ENCODE assay signal across 8 cellular contexts in the genomic region with DNA sequence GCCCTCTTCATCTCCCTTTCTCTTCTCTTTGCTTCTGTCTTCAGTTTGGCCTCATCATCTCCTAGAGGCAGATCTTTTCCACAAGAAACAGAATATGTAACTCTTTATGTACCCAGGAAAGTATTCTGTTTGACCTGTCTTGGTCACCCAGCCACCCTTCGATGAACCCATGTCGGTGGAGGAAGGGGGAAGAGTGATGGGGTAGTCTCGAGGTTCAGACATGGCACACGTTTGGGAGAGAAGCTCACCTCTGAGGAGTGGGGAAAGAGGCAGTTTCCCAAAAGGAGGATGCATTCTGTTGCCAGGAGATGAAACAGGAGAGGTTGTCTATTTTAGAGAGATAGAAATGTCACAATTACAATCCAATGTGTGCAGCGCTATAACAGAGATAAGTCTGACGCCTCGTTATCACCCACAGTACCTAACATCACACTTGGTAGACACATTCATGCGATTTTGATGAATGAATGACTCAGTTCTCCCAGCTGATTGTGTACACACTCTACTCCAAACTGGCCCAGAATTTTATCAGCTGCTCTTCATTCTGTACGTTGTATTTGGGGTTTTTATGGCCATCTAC. TPM values are rescaled to one million over a fixed set of nuclear protein-coding genes. Genes with fewer than 3 reads are reported as not detected.
DNase-seq lines count a peak whose midpoint lies in the region; ATAC-seq and TF ChIP-seq lines count a peak whose summit lies in the region.

No MANE protein-coding gene starts in this region.

- CTCF ChIA-PET in AG04449 (lab: Yijun Ruan, JAX) = interaction anchor here (1.3 kb wide), 1 partner anchor 85 kb away, joined by 3 read pairs; no protein-coding TSS in a partner anchor

- POLR2A ChIA-PET in AG04449 (lab: Yijun Ruan, JAX) = interaction anchor here (0.6 to 1.0 kb wide), 4 partner anchors 9 to 108 kb away, joined by 3 to 5 read pairs (median 3); no protein-coding TSS in a partner anchor

- peaks cover 22% of the 10 kb centered on the region for H3K36me3 Mint-ChIP-seq in HFFc6 (ENCODE audit: low read depth)

- no peak for TF ChIP-seq POLR2A in lower leg skin (IDR thresholded peaks at IDR 0.05)

- no peaks in the 10 kb centered on the region for H3K27me3 ChIP-seq in brain microvascular endothelial cell (replicated peaks)
- no peaks in the 10 kb centered on the region for H3K27me3 ChIP-seq in lower lobe of right lung (ENCODE audit: low read depth)
- H3K27me3 ChIP-seq in upper lobe of right lung = no peaks in the 10 kb centered on the region

- in situ Hi-C loops in brain microvascular endothelial cell (cut with HindIII; ENCODE audit: low pct_ligation_motif_present, low sequenced_read_pairs) = no loop called here

- intact Hi-C loops in lower lobe of right lung (cut with DNase I) = no loop called here
- intact Hi-C loops in upper lobe of right lung (cut with DNase I) = no loop called here
- intact Hi-C loops in lower leg skin (cut with DNase I; ENCODE audit: low total_unique reads) = no loop called here

- H3K36me3 ChIP-seq in brain microvascular endothelial cell (replicated peaks) (no peaks in the 10 kb centered on the region), lower lobe of right lung (no peaks in the 10 kb centered on the region), upper lobe of right lung (no peaks in the 10 kb centered on the region)

- peaks cover 64% of the 10 kb centered on the region for H3K4me1 Mint-ChIP-seq in HFFc6 (ENCODE audit: low read depth)

- H3K27ac ChIP-seq in brain microvascular endothelial cell = peak overlapping the region; percentile 84
- H3K27ac ChIP-seq in lower lobe of right lung = peak overlapping the region; percentile 92
- peak overlapping the region; percentile 93 for H3K27ac ChIP-seq in upper lobe of right lung

- ATAC-seq in lower lobe of right lung = peak in 1 of 2 donors; percentile 11
- ATAC-seq in upper lobe of right lung = no peak
- no peak for ATAC-seq in GM21786 (IDR thresholded peaks at IDR 0.05; ENCODE audit: unreplicated experiment)
- ATAC-seq in GM18868 (IDR thresholded peaks at IDR 0.05; ENCODE audit: unreplicated experiment) = no peak

- WGBS in lower leg skin, 2 donors = 55 to 64% methylated on average over 9 of the region's 9 CpGs

- DNase-seq in AG04449 (ENCODE audit: low read depth, low spot score) = no peak
- DNase-seq in HFFc6 = no peak
- DNase-seq in brain microvascular endothelial cell = no peak
- DNase-seq in lower lobe of right lung = no peak
- no peak for DNase-seq in upper lobe of right lung
- DNase-seq in lower leg skin (ENCODE audit: low spot score in 2 of 2) = no peak

- peak overlapping the region; percentile 82 for H3K27ac Mint-ChIP-seq in HFFc6

- H3K27me3 Mint-ChIP-seq in HFFc6 (ENCODE audit: insufficient read depth) = no peaks in the 10 kb centered on the region

- peak overlapping the region; percentile 99 for H3K4me3 Mint-ChIP-seq in HFFc6

- peaks cover 26% of the 10 kb centered on the region for H3K4me1 ChIP-seq in lower lobe of right lung
- H3K4me1 ChIP-seq in upper lobe of right lung = peaks cover 40% of the 10 kb centered on the region

- H3K4me3 ChIP-seq in AG04449 (ENCODE audit: low read depth, low read length) (peak overlapping the region; percentile 76), brain microvascular endothelial cell (ENCODE audit: low read depth, low read length) (peak overlapping the region; percentile 84), lower lobe of right lung (peak overlapping the region; percentile 73), upper lobe of right lung (peak overlapping the region; percentile 91), lower leg skin (ENCODE audit: low read depth, poor library complexity, severe bottlenecking) (no peak overlapping the region)

- H3K9me3 ChIP-seq in lower lobe of right lung = no peaks in the 10 kb centered on the region
- no peaks in the 10 kb centered on the region for H3K9me3 ChIP-seq in upper lobe of right lung

- no peak for TF ChIP-seq CTCF in AG04449 (IDR thresholded peaks at IDR 0.05; ENCODE audit: insufficient read depth, low read length, missing control alignments)
- no peak for TF ChIP-seq CTCF in HFFc6 (IDR thresholded peaks at IDR 0.05)
- TF ChIP-seq CTCF in brain microvascular endothelial cell (IDR thresholded peaks at IDR 0.05; ENCODE audit: low read depth, low read length, missing control alignments) = no peak
- TF ChIP-seq CTCF in lower lobe of right lung (IDR thresholded peaks at IDR 0.05) = no peak
- no peak for TF ChIP-seq CTCF in upper lobe of right lung (IDR thresholded peaks at IDR 0.05)
- no peak for TF ChIP-seq CTCF in lower leg skin (IDR thresholded peaks at IDR 0.05)

- H3K9me3 Mint-ChIP-seq in HFFc6 = no peaks in the 10 kb centered on the region

RNA-seq across cellular contexts. Expression of a gene that starts 0.7 kb away (rescaled TPM):
- total RNA-seq in HFFc6 (2021; fragmentation: NEBNext Ultra II Directional; extraction: Animal tissue kit (Norgen Biotek cat#: 25700)) = 100 to 1,000 TPM in 5 of 6 experiments, 10 to 100 TPM in 1; 94.1 to 129 (median 121) TPM
- total RNA-seq in lower lobe of right lung (66.5 TPM), upper lobe of right lung (73.2 TPM), lower leg skin (10 to 100 TPM; 27.8 to 58.7 (median 34.5) TPM)

RNA-seq across cellular contexts. Expression of a gene that starts 1.9 kb away (rescaled TPM):
- total RNA-seq in HFFc6 (2021; fragmentation: NEBNext Ultra II Directional; extraction: Animal tissue kit (Norgen Biotek cat#: 25700)) = 1 to 10 TPM in 3 of 6 experiments, under 1 TPM in 3; 0.73 to 1.8 (median 1.0) TPM
- total RNA-seq in lower lobe of right lung = 0.44 TPM
- total RNA-seq in upper lobe of right lung = 0.75 TPM
- total RNA-seq in lower leg skin = not detected
